In genomic region chr12:70242695-70243509, GRCh38 we compare ENCODE assay signal across 8 cellular contexts. TPM values are rescaled to one million over a fixed set of nuclear protein-coding genes. Genes with fewer than 3 reads are reported as not detected.
DNase-seq lines count a peak whose midpoint lies in the region; ATAC-seq and TF ChIP-seq lines count a peak whose summit lies in the region.

Gene CNOT2 (plus strand): TSS chr12:70243433. CDS start chr12:70278227, 34,794 bp downstream.

- H3K27me3 ChIP-seq in left ventricle myocardium inferior (ENCODE audit: low read depth), result no peaks in the 10 kb centered on the region
- no peaks in the 10 kb centered on the region for H3K27me3 ChIP-seq in prostate gland (replicated peaks; ENCODE audit: insufficient read depth)

- H3K36me3 Mint-ChIP-seq in T-helper 1 cell treated with Interleukin-12 subunit alpha and Interleukin-12 subunit beta and Interleukin-4 antibody, amounts not matched to agents 30 μg/mL and 1 μg/mL, for 36 hours (ENCODE audit: low read depth), result peaks cover 43% of the 10 kb centered on the region

- H3K4me3 Mint-ChIP-seq in T-helper 1 cell treated with Interleukin-12 subunit alpha and Interleukin-12 subunit beta and Interleukin-4 antibody, amounts not matched to agents 30 μg/mL and 1 μg/mL, for 36 hours, result peak within 1 kb of the TSS; percentile 99

- H3K4me3 ChIP-seq in left ventricle myocardium inferior (peak within 1 kb of the TSS; percentile 89), prostate gland (peak within 1 kb of the TSS; percentile 85 to 88)

- H3K27me3 Mint-ChIP-seq in T-helper 1 cell treated with Interleukin-12 subunit alpha and Interleukin-12 subunit beta and Interleukin-4 antibody, amounts not matched to agents 30 μg/mL and 1 μg/mL, for 36 hours (ENCODE audit: low read depth), result no peaks in the 10 kb centered on the region

- WGBS in prostate gland, result under 1% methylated on average over 57 of the region's 64 CpGs

- no peak for TF ChIP-seq CTCF in left ventricle myocardium inferior (IDR thresholded peaks at IDR 0.05; ENCODE audit: borderline replicate concordance)
- TF ChIP-seq CTCF in prostate gland (IDR thresholded peaks at IDR 0.05), result no peak

- peak; percentile 82 for DNase-seq in NCI-H1694 (lab: John Stamatoyannopoulos, UW)
- DNase-seq in amniotic stem cell (lab: John Stamatoyannopoulos, UW), result peak; percentile 87
- peak; percentile 92 for DNase-seq in left ventricle myocardium inferior
- peak; percentile 79 for DNase-seq in prostate gland (ENCODE audit: low spot score)
- peak; percentile 93 for DNase-seq in ureter (ENCODE audit: low spot score)

- no peaks in the 10 kb centered on the region for H3K9me3 Mint-ChIP-seq in T-helper 1 cell treated with Interleukin-12 subunit alpha and Interleukin-12 subunit beta and Interleukin-4 antibody, amounts not matched to agents 30 μg/mL and 1 μg/mL, for 36 hours

- ATAC-seq in HG02870 (IDR thresholded peaks at IDR 0.05; ENCODE audit: unreplicated experiment), result peak; percentile 62

- TF ChIP-seq POLR2A in GM15510 (IDR thresholded peaks at IDR 0.05; ENCODE audit: borderline replicate concordance, extremely low read depth, insufficient read length) (peak; percentile 64), prostate gland (IDR thresholded peaks at IDR 0.05) (peak; percentile 54)

- H3K4me1 ChIP-seq in left ventricle myocardium inferior, result peaks cover 74% of the 10 kb centered on the region
- H3K4me1 ChIP-seq in prostate gland (replicated peaks), result no peaks in the 10 kb centered on the region

- H3K27ac Mint-ChIP-seq in T-helper 1 cell treated with Interleukin-12 subunit alpha and Interleukin-12 subunit beta and Interleukin-4 antibody, amounts not matched to agents 30 μg/mL and 1 μg/mL, for 36 hours, result peak within 1 kb of the TSS; percentile 99

- intact Hi-C loops in left ventricle myocardium inferior (cut with micrococcal nuclease) (loop anchor here (10.0 kb wide), 1 partner anchor 482 kb away; no protein-coding TSS in a partner anchor), prostate gland (cut with DNase I) (no loop called here)

- peaks cover 45% of the 10 kb centered on the region for H3K4me1 Mint-ChIP-seq in T-helper 1 cell treated with Interleukin-12 subunit alpha and Interleukin-12 subunit beta and Interleukin-4 antibody, amounts not matched to agents 30 μg/mL and 1 μg/mL, for 36 hours (ENCODE audit: low read depth)

- H3K36me3 ChIP-seq in left ventricle myocardium inferior (peaks cover 33% of the 10 kb centered on the region), prostate gland (no peaks in the 10 kb centered on the region)

- no peaks in the 10 kb centered on the region for H3K9me3 ChIP-seq in left ventricle myocardium inferior (replicated peaks)
- no peaks in the 10 kb centered on the region for H3K9me3 ChIP-seq in prostate gland

- H3K27ac ChIP-seq in left ventricle myocardium inferior (replicated peaks) (peak within 1 kb of the TSS; percentile 96), prostate gland (peak within 1 kb of the TSS; percentile 95 to 96)

RNA-seq across cellular contexts. Expression of gene CNOT2, which starts in this region (rescaled TPM):
- total RNA-seq in left ventricle myocardium inferior, result 33.0 TPM
- total RNA-seq in prostate gland, result 100 to 1,000 TPM in 1 of 2 donors, 10 to 100 TPM in 1; 57.2 to 142 TPM
- total RNA-seq in ureter, result 119 TPM

Comparison
In these comparisons a context has a peak if more than half of its experiments do, and no peak if none do; other contexts are left out.
1. Peak in every context shown above with its lines: DNase-seq, ATAC-seq, H3K4me3 ChIP-seq and H3K27ac ChIP-seq.